Comparison of ENCODE assay signal across 10 cellular contexts in the genomic region with DNA sequence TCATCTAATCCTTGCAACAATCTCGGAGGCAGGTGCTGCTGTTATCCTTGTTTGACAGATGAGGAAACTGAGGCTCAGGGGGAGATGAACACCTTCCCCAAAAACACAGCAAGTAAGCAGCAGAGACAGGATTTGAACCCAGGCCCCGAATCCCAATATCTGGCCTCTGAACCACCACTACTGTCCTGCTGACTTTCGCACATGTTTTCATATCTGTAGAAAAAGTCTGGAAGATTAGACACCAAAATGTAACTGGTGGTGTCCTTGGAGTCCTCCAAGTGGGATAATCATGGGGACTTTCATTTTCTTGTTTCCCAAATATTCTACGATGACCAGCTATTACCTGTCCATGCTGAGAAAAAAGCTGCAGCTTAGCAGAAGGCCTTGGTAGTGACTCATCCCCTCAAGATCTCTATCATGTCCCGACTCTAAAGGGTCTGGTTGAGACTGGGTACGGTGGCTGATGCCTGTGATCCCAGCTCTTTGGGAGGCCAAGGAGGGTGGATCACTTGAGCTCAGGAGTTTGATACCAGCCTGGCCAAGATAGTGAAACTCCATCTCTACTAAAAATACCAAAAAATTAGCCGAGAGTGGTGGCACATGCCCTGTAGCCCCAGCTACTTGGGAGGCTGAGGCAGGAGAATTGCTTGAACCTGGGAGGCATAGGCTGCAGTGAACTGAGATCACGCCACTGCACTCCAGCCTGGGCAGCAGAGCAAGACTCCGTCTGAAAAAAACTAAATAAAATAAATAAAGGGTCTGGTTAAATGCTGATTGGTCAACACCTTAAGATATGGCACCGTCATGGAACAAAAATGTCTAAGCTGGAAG. TPM values are rescaled to one million over a fixed set of nuclear protein-coding genes. Genes with fewer than 3 reads are reported as not detected.
DNase-seq lines count a peak whose midpoint lies in the region; ATAC-seq, FAIRE-seq and TF ChIP-seq lines count a peak whose summit lies in the region.
"Had no signal": no experiment of that assay in that cellular context is flagged by ENCODE, and none has a peak within 500 bp of the region (broad histone marks: within the 10 kb centered on the region; RNA-seq: fewer than 3 reads in every experiment).

No MANE protein-coding gene starts in this region.

- in situ Hi-C loops in gastrocnemius medialis (cut with MboI; ENCODE audit: low sequenced_read_pairs in 4 of 4) = no loop called here

- H3K9me3 ChIP-seq in Peyer's patch (peaks cover 0 to 5% (median 2%) of the 10 kb centered on the region in 4 donors), esophagus squamous epithelium (peaks cover 0 to 9% (median 0%) of the 10 kb centered on the region in 3 donors), gastrocnemius medialis (no peaks in the 10 kb centered on the region)

- no peaks in the 10 kb centered on the region for H3K27me3 ChIP-seq in Peyer's patch
- H3K27me3 ChIP-seq in esophagus squamous epithelium = no peaks in the 10 kb centered on the region
- H3K27me3 ChIP-seq in gastrocnemius medialis = no peaks in the 10 kb centered on the region

- 73 to 84% methylated on average over 8 to 10 of the region's 10 CpGs for WGBS in esophagus squamous epithelium, 2 donors

- H3K36me3 ChIP-seq in Peyer's patch (peaks cover 0 to 4% (median 0%) of the 10 kb centered on the region in 3 donors), esophagus squamous epithelium (peaks cover 0 to 11% (median 0%) of the 10 kb centered on the region in 3 donors), gastrocnemius medialis (peaks cover 0 to 9% of the 10 kb centered on the region in 2 donors)

- H3K4me3 ChIP-seq in Peyer's patch = no peak overlapping the region
- no peak overlapping the region for H3K4me3 ChIP-seq in esophagus squamous epithelium
- no peak overlapping the region for H3K4me3 ChIP-seq in gastrocnemius medialis
- H3K4me3 ChIP-seq: SK-N-MC had no signal

- TF ChIP-seq POLR2A in Peyer's patch (IDR thresholded peaks at IDR 0.05) = no peak
- no peak for TF ChIP-seq POLR2A in esophagus squamous epithelium (IDR thresholded peaks at IDR 0.05)
- no peak for TF ChIP-seq POLR2A in gastrocnemius medialis (IDR thresholded peaks at IDR 0.05)

- intact Hi-C loops in esophagus squamous epithelium (cut with DNase I) (no loop called here), gastrocnemius medialis (cut with DNase I; ENCODE audit: low total_unique reads) (no loop called here)

- no peak for ATAC-seq in gastrocnemius medialis
- ATAC-seq in HG02610 (IDR thresholded peaks at IDR 0.05; ENCODE audit: unreplicated experiment) = no peak
- no peak for ATAC-seq in GM18502 (IDR thresholded peaks at IDR 0.05; ENCODE audit: poor library complexity, unreplicated experiment)
- no peak for ATAC-seq in GM19463 (IDR thresholded peaks at IDR 0.05; ENCODE audit: unreplicated experiment)

- DNase-seq in D721Med (ENCODE audit: insufficient read length, low spot score) = peak; percentile 1
- DNase-seq in Peyer's patch = no peak
- DNase-seq in esophagus squamous epithelium (lab: John Stamatoyannopoulos, UW) = no peak
- no peak for DNase-seq in gastrocnemius medialis
- no peak for DNase-seq in epidermal melanocyte (ENCODE audit: insufficient read length, low spot score)
- DNase-seq: activated T-cell treated with anti-CD3 and anti-CD28 coated beads, Interleukin-2, amount 50 U/mL, for 4 hours had no signal

- no peak for FAIRE-seq in D721Med (lab: Jason Lieb, UNC)

- H3K4me1 ChIP-seq in Peyer's patch (peaks cover 0 to 18% (median 5%) of the 10 kb centered on the region in 4 donors), esophagus squamous epithelium (peaks cover 5 to 23% (median 9%) of the 10 kb centered on the region in 3 donors), gastrocnemius medialis (peaks cover 0 to 12% of the 10 kb centered on the region in 2 donors)

- no peak for TF ChIP-seq CTCF in D721Med (IDR thresholded peaks at IDR 0.05; ENCODE audit: insufficient read depth, missing control alignments)
- TF ChIP-seq CTCF in Peyer's patch (IDR thresholded peaks at IDR 0.05) = no peak
- no peak for TF ChIP-seq CTCF in esophagus squamous epithelium (IDR thresholded peaks at IDR 0.05)
- no peak for TF ChIP-seq CTCF in gastrocnemius medialis (IDR thresholded peaks at IDR 0.05 in 4 of 5, conservative IDR thresholded peaks at IDR 0.05 in 1 of 5)

- H3K27ac ChIP-seq in Peyer's patch = peak overlapping the region; percentile 36 to 67 (median 56)
- peak overlapping the region; percentile 27 to 80 (median 69) for H3K27ac ChIP-seq in esophagus squamous epithelium
- H3K27ac ChIP-seq in gastrocnemius medialis = peak overlapping the region; percentile 44 to 53 (median 50)
- H3K27ac ChIP-seq: SK-N-MC had no signal

RNA-seq across cellular contexts. Expression of a gene that starts 8.6 kb away (rescaled TPM):
- 10 to 100 TPM in 3 of 4 donors, 1 to 10 TPM in 1; 9.1 to 17.3 (median 11.0) TPM for total RNA-seq in Peyer's patch
- 10 to 100 TPM in 2 of 4 donors, 1 to 10 TPM in 2; 4.4 to 23.3 (median 9.6) TPM for total RNA-seq in esophagus squamous epithelium
- 10 to 100 TPM; 21.9 to 42.0 (median 25.8) TPM for total RNA-seq in gastrocnemius medialis

RNA-seq across cellular contexts. Expression of a gene that starts 31.7 kb away (rescaled TPM):
- total RNA-seq in Peyer's patch (10 to 100 TPM; 44.0 to 62.7 (median 52.6) TPM), esophagus squamous epithelium (10 to 100 TPM; 30.4 to 38.7 (median 34.4) TPM), gastrocnemius medialis (10 to 100 TPM in 3 of 4 donors, 1 to 10 TPM in 1; 7.5 to 17.9 (median 12.8) TPM)

RNA-seq across cellular contexts. Expression of a gene that starts 57.8 kb away (rescaled TPM):
- total RNA-seq in Peyer's patch (100 to 1,000 TPM in 1 of 4 donors, 10 to 100 TPM in 3; 43.7 to 104 (median 60.4) TPM), esophagus squamous epithelium (100 to 1,000 TPM in 2 of 4 donors, 10 to 100 TPM in 2; 52.0 to 134 (median 100) TPM), gastrocnemius medialis (10 to 100 TPM; 68.2 to 86.8 (median 69.3) TPM)
